13 cellular contexts compared by ENCODE assay signal in genomic region chr17:55430531-55431228, GRCh38. TPM values are rescaled to one million over a fixed set of nuclear protein-coding genes. Genes with fewer than 3 reads are reported as not detected.
DNase-seq lines count a peak whose midpoint lies in the region; ATAC-seq and TF ChIP-seq lines count a peak whose summit lies in the region.
"Had no signal": no experiment of that assay in that cellular context is flagged by ENCODE, and none has a peak within 500 bp of the region (broad histone marks: within the 10 kb centered on the region; RNA-seq: fewer than 3 reads in every experiment).

No MANE protein-coding gene starts in this region.

- H3K4me1 Mint-ChIP-seq in brain: peaks cover 6% of the 10 kb centered on the region
- H3K4me1 Mint-ChIP-seq in nephron progenitor cell: peaks cover 18% of the 10 kb centered on the region
- H3K4me1 Mint-ChIP-seq: natural killer cell had no signal

- H3K9me3 ChIP-seq in BE2C: no peaks in the 10 kb centered on the region

- H3K9me3 Mint-ChIP-seq in brain (no peaks in the 10 kb centered on the region), nephron progenitor cell (no peaks in the 10 kb centered on the region)
- H3K9me3 Mint-ChIP-seq: activated B cell treated with CpG ODN at 0.5 μM for 24 hours, natural killer cell had no signal

- H3K4me3 ChIP-seq in BE2C (ENCODE audit: low read depth, low read length): no peak overlapping the region
- H3K4me3 ChIP-seq: coronary artery had no signal

- H3K27me3 Mint-ChIP-seq in brain (peaks cover 2% of the 10 kb centered on the region), nephron progenitor cell (ENCODE audit: low read depth, poor library complexity) (peaks cover 3% of the 10 kb centered on the region)
- H3K27me3 Mint-ChIP-seq: activated B cell treated with CpG ODN at 0.5 μM for 24 hours had no signal

- H3K4me1 ChIP-seq in BE2C: peaks cover 12% of the 10 kb centered on the region

- H3K4me3 Mint-ChIP-seq in brain (peak overlapping the region in 1 of 5 experiments; percentile 23), nephron progenitor cell (no peak overlapping the region)
- H3K4me3 Mint-ChIP-seq: activated B cell treated with CpG ODN at 0.5 μM for 24 hours, natural killer cell had no signal

- H3K27me3 ChIP-seq in BE2C: no peaks in the 10 kb centered on the region

- peak; percentile 61 for DNase-seq in BE2C
- DNase-seq in M059J (ENCODE audit: low read depth): peak; percentile 29
- DNase-seq in nephron progenitor cell: no peak
- DNase-seq in GM03348 (ENCODE audit: low spot score): no peak
- DNase-seq in T1000 (lab: John Stamatoyannopoulos, UW): no peak
- DNase-seq: activated B cell treated with CpG ODN at 0.5 μM for 24 hours; natural killer cell; NCI-H446; stimulated activated CD4-positive, alpha-beta T cell treated with anti-CD3 and anti-CD28 coated beads, Interleukin-15, amount 100 ng/mL, for 24 hours had no signal

- H3K36me3 ChIP-seq in BE2C: no peaks in the 10 kb centered on the region

- H3K36me3 Mint-ChIP-seq in brain (no peaks in the 10 kb centered on the region), nephron progenitor cell (ENCODE audit: low read depth) (no peaks in the 10 kb centered on the region)
- H3K36me3 Mint-ChIP-seq: natural killer cell had no signal

- no peak for TF ChIP-seq CTCF in BE2C (IDR thresholded peaks at IDR 0.05; ENCODE audit: low read depth, low read length)
- no peak for TF ChIP-seq CTCF in brain (conservative IDR thresholded peaks at IDR 0.05)
- no peak for TF ChIP-seq CTCF in nephron progenitor cell (IDR thresholded peaks at IDR 0.05)

- H3K27ac Mint-ChIP-seq in brain: peak overlapping the region in 3 of 5 experiments; percentile 17 to 65 (median 25)
- peak overlapping the region; percentile 71 for H3K27ac Mint-ChIP-seq in nephron progenitor cell
- H3K27ac Mint-ChIP-seq: activated B cell treated with CpG ODN at 0.5 μM for 24 hours, natural killer cell had no signal

- no peak for ATAC-seq in HG02623 (IDR thresholded peaks at IDR 0.05; ENCODE audit: unreplicated experiment)
- no peak for ATAC-seq in GM19455 (IDR thresholded peaks at IDR 0.05; ENCODE audit: unreplicated experiment)
- ATAC-seq: natural killer cell had no signal

RNA-seq across cellular contexts. Expression of gene MMD, which starts 9.0 kb away (rescaled TPM):
- polyA plus RNA-seq in BE2C (2012; ENCODE audit: insufficient read depth, insufficient read length, low read depth): 27.3 TPM
- total RNA-seq in M059J (2014; rRNA removed; shearing (Covaris generic)): 28.6 and 35.2 TPM in 2 replicates
- 12.3 TPM for polyA plus RNA-seq in brain (ENCODE audit: insufficient read depth, low read depth, low replicate concordance)

Comparison
In these comparisons a context has a peak if more than half of its experiments do, and no peak if none do; other contexts are left out.
1. DNase-seq: peak in BE2C (single experiment) and M059J (single experiment); none in nephron progenitor cell (single experiment), GM03348 (single experiment) and T1000 (single experiment).